ENCODE assay signal across 26 cellular contexts in genomic region chr6:41927253-41927652, GRCh38. TPM values are rescaled to one million over a fixed set of nuclear protein-coding genes. Genes with fewer than 3 reads are reported as not detected.
A peak's percentile ranks its signal among the peaks of the same experiment; 100 is the strongest.
DNase-seq lines count a peak whose midpoint lies in the region; ATAC-seq, FAIRE-seq and TF ChIP-seq lines count a peak whose summit lies in the region.
"Had no signal": no experiment of that assay in that cellular context is flagged by ENCODE, and none has a peak within 500 bp of the region (broad histone marks: within the 10 kb centered on the region; RNA-seq: fewer than 3 reads in every experiment).

No MANE protein-coding gene starts in this region.

- TF ChIP-seq RAD21 in K562 (CRISPR knock-in tag; conservative IDR thresholded peaks at IDR 0.05 in 1 of 2, IDR thresholded peaks at IDR 0.05 in 1 of 2) = no peak

- no TSS peak for BruUV-seq in K562 (replicated peaks; lab: Mats Ljungman, UMichigan)

- POLR2A ChIA-PET in K562 (lab: Yijun Ruan, JAX) (interaction anchor here (11.8 kb wide), 1 partner anchor 9 kb away, joined by 166 read pairs; the partner anchor contains the start of gene CCND3), HEK293T (lab: Yijun Ruan, JAX) (interaction anchor here (2.6 kb wide), 1 partner anchor 13 kb away, joined by 7 read pairs; no protein-coding TSS in a partner anchor)

- H3K79me2 ChIP-seq in K562 (ENCODE audit: control insufficient read depth, insufficient read depth, low read length) = peaks cover 65% of the 10 kb centered on the region

- no peak for TF ChIP-seq EP300 in K562 (IDR thresholded peaks at IDR 0.05; ENCODE audit: low read length)

- peaks cover 4 to 11% of the 10 kb centered on the region in 2 experiments; a peak in 3 of 5 replicates for H3K4me1 ChIP-seq in K562 (replicated peaks in 1 of 2; ENCODE audit: control insufficient read depth in 2 of 2, insufficient read depth in 2 of 2, low read length in 2 of 2)

- 94% methylated on average over 6 of the region's 6 CpGs for WGBS in K562 (ENCODE audit: insufficient coverage, low coverage, missing lambda C conversion rate)

- H3K36me3 ChIP-seq in K562 (ENCODE audit: control insufficient read depth, insufficient read depth, low read length) = peaks cover 92% of the 10 kb centered on the region

- peak overlapping the region; percentile 70 for H3K27ac Mint-ChIP-seq in activated CD8-positive, alpha-beta memory T cell treated with anti-CD3 and anti-CD28 coated beads, Interleukin-2, amount 10 ng/mL, durations not matched to agents 7 days and 5 days
- H3K27ac Mint-ChIP-seq in HFFc6 = peak overlapping the region; percentile 69
- peak overlapping the region; percentile 76 for H3K27ac Mint-ChIP-seq in progenitor cell of endocrine pancreas
- H3K27ac Mint-ChIP-seq: dendritic cell treated with granulocyte-macrophage colony-stimulating factor and Interleukin-4, amounts not matched to agents 40 ng/mL and 50 ng/mL, for 4 days had no signal

- H3K9me1 ChIP-seq in K562 (ENCODE audit: control insufficient read depth, insufficient read depth, low read length) = peaks cover 4% of the 10 kb centered on the region

- no peaks in the 10 kb centered on the region for H3K9me3 Mint-ChIP-seq in activated CD8-positive, alpha-beta memory T cell treated with anti-CD3 and anti-CD28 coated beads, Interleukin-2, amount 10 ng/mL, durations not matched to agents 7 days and 5 days (ENCODE audit: low read depth)
- no peaks in the 10 kb centered on the region for H3K9me3 Mint-ChIP-seq in HFFc6
- H3K9me3 Mint-ChIP-seq in progenitor cell of endocrine pancreas (ENCODE audit: low read depth) = no peaks in the 10 kb centered on the region
- H3K9me3 Mint-ChIP-seq: activated T-helper 1 cell treated with anti-CD3 and anti-CD28 coated beads, Interleukin-12 subunit alpha, Interleukin-12 subunit beta, Interleukin-2, Interleukin-4 antibody, amounts not matched to agents 30 ng/mL and 10 ng/mL and 1 ng/mL, durations not matched to agents 14 hours and 24 hours and 36 hours; dendritic cell treated with granulocyte-macrophage colony-stimulating factor and Interleukin-4, amounts not matched to agents 40 ng/mL and 50 ng/mL, for 4 days had no signal

- no peaks in the 10 kb centered on the region for H3K27me3 ChIP-seq in K562 (ENCODE audit: control insufficient read depth in 2 of 2, insufficient read depth in 2 of 2, low read length in 2 of 2)
- H3K27me3 ChIP-seq: sigmoid colon, tibial artery had no signal

- H3K27me3 Mint-ChIP-seq in activated CD8-positive, alpha-beta memory T cell treated with anti-CD3 and anti-CD28 coated beads, Interleukin-2, amount 10 ng/mL, durations not matched to agents 7 days and 5 days = no peaks in the 10 kb centered on the region
- no peaks in the 10 kb centered on the region; the same call in 1 of the 2 replicates for H3K27me3 Mint-ChIP-seq in HFFc6 (ENCODE audit: insufficient read depth)
- no peaks in the 10 kb centered on the region for H3K27me3 Mint-ChIP-seq in progenitor cell of endocrine pancreas
- H3K27me3 Mint-ChIP-seq: dendritic cell treated with granulocyte-macrophage colony-stimulating factor and Interleukin-4, amounts not matched to agents 40 ng/mL and 50 ng/mL, for 4 days had no signal

- CTCF ChIA-PET in activated CD8-positive, alpha-beta memory T cell treated with anti-CD3 and anti-CD28 coated beads, Interleukin-2, amount 10 ng/mL, durations not matched to agents 7 days and 5 days (lab: Charles Lee) = interaction anchor here (0.8 to 19.6 kb wide), 5 partner anchors 9 to 139 kb away, joined by 3 to 420 read pairs (median 3); partner anchors contain the start of genes TAF8 and TOMM6
- CTCF ChIA-PET in K562 (lab: Yijun Ruan, JAX; ENCODE audit: low intra/inter-chr PET ratio) (no interaction called here), HEK293T (lab: Yijun Ruan, JAX) (no interaction called here)

- intact Hi-C loops in K562 (cut with micrococcal nuclease) = no loop called here

- H3K4me3 ChIP-seq in K562 = no peak overlapping the region
- H3K4me3 ChIP-seq: lung, sigmoid colon, tibial artery had no signal

- no peak overlapping the region for H3K4me2 ChIP-seq in K562 (ENCODE audit: insufficient read depth, low read length)
- H3K4me2 ChIP-seq: KMS-11 had no signal

- H4K20me1 ChIP-seq in K562 (replicated peaks; ENCODE audit: control insufficient read depth, insufficient read depth, low read length) = peaks cover 4% of the 10 kb centered on the region; the same call in 1 of the 2 replicates

- DNase-seq in activated CD8-positive, alpha-beta memory T cell treated with anti-CD3 and anti-CD28 coated beads, Interleukin-2, amount 10 ng/mL, durations not matched to agents 7 days and 5 days = no peak
- no peak for DNase-seq in activated CD8-positive, alpha-beta memory T cell treated with anti-CD3 and anti-CD28 coated beads for 24 hours
- DNase-seq in HFFc6 (no peak), K562 (ENCODE audit: extremely low read depth in 1 of 4, low spot score in 3 of 4) (no peak), progenitor cell of endocrine pancreas (ENCODE audit: low spot score, unreplicated experiment) (no peak), HEK293T (ENCODE audit: extremely low spot score) (no peak)
- DNase-seq: activated CD4-positive, CD25-positive, alpha-beta regulatory T cell; central memory CD4-positive, alpha-beta T cell; DMS53; GDM1; H7; MM.1S; NCI-H2081; NCI-H226; NCI-H82; sigmoid colon; T-helper 1 cell; tibial artery had no signal

- H2AFZ ChIP-seq in K562 (ENCODE audit: low read depth, low read length) = no peak overlapping the region

- H3K9ac ChIP-seq in K562 (ENCODE audit: insufficient read depth in 1 of 2, low read depth in 2 of 2, low read length in 2 of 2) = 0 out of 4 replicates have a peak overlapping the region, but pooled peaks of 1 of the 2 experiments have one; percentile 23
- H3K9ac ChIP-seq: KMS-11 had no signal

- in situ Hi-C loops in K562 (cut with MboI) = no loop called here

- TF ChIP-seq CTCF in HFFc6 (IDR thresholded peaks at IDR 0.05) (no peak), K562 (IDR thresholded peaks at IDR 0.05 in 2 of 3, conservative IDR thresholded peaks at IDR 0.05 in 1 of 3; ENCODE audit: insufficient read depth in 2 of 3, low read depth in 1 of 3, low read length in 3 of 3) (no peak), progenitor cell of endocrine pancreas (IDR thresholded peaks at IDR 0.05; ENCODE audit: unreplicated experiment) (no peak)

- H3K36me3 Mint-ChIP-seq in activated CD8-positive, alpha-beta memory T cell treated with anti-CD3 and anti-CD28 coated beads, Interleukin-2, amount 10 ng/mL, durations not matched to agents 7 days and 5 days = peaks cover 53% of the 10 kb centered on the region
- peaks cover 32% of the 10 kb centered on the region for H3K36me3 Mint-ChIP-seq in HFFc6 (ENCODE audit: low read depth)
- H3K36me3 Mint-ChIP-seq in progenitor cell of endocrine pancreas (ENCODE audit: insufficient read depth) = peaks cover 12% of the 10 kb centered on the region

- FAIRE-seq in K562 (lab: Jason Lieb, UNC) = no peak
- FAIRE-seq: endometrium, frontal cortex had no signal

- H3K9me3 ChIP-seq in K562 (replicated peaks; ENCODE audit: control insufficient read depth, insufficient read depth, low read depth, low read length) = no peaks in the 10 kb centered on the region
- H3K9me3 ChIP-seq: sigmoid colon, tibial artery had no signal

- no peak overlapping the region for H3K4me3 Mint-ChIP-seq in activated CD8-positive, alpha-beta memory T cell treated with anti-CD3 and anti-CD28 coated beads, Interleukin-2, amount 10 ng/mL, durations not matched to agents 7 days and 5 days
- H3K4me3 Mint-ChIP-seq in HFFc6 (no peak overlapping the region), progenitor cell of endocrine pancreas (ENCODE audit: low read depth) (no peak overlapping the region)
- H3K4me3 Mint-ChIP-seq: activated T-helper 1 cell treated with anti-CD3 and anti-CD28 coated beads, Interleukin-12 subunit alpha, Interleukin-12 subunit beta, Interleukin-2, Interleukin-4 antibody, amounts not matched to agents 30 ng/mL and 10 ng/mL and 1 ng/mL, durations not matched to agents 14 hours and 24 hours and 36 hours; dendritic cell treated with granulocyte-macrophage colony-stimulating factor and Interleukin-4, amounts not matched to agents 40 ng/mL and 50 ng/mL, for 4 days had no signal

- no peak for ATAC-seq in activated CD8-positive, alpha-beta memory T cell treated with anti-CD3 and anti-CD28 coated beads, Interleukin-2, amount 10 ng/mL, durations not matched to agents 7 days and 5 days
- ATAC-seq in K562 (no peak), GM18520 (IDR thresholded peaks at IDR 0.05; ENCODE audit: unreplicated experiment) (no peak), GM21528 (IDR thresholded peaks at IDR 0.05; ENCODE audit: low FRiP score, unreplicated experiment) (no peak)

- TF ChIP-seq POLR2A in K562 (conservative IDR thresholded peaks at IDR 0.05) = no peak

- no peak overlapping the region for H3K27ac ChIP-seq in K562 (ENCODE audit: extremely low read depth, low read depth, low read length)
- H3K27ac ChIP-seq: KMS-11, sigmoid colon, tibial artery had no signal

- peaks cover 43% of the 10 kb centered on the region for H3K4me1 Mint-ChIP-seq in activated CD8-positive, alpha-beta memory T cell treated with anti-CD3 and anti-CD28 coated beads, Interleukin-2, amount 10 ng/mL, durations not matched to agents 7 days and 5 days
- peaks cover 30% of the 10 kb centered on the region for H3K4me1 Mint-ChIP-seq in HFFc6 (ENCODE audit: low read depth)
- peaks cover 14% of the 10 kb centered on the region for H3K4me1 Mint-ChIP-seq in progenitor cell of endocrine pancreas (ENCODE audit: low read depth)

RNA-seq across cellular contexts. Expression of gene BYSL, which starts 6.0 kb away (rescaled TPM):
- 10 to 100 TPM; 33.1 to 48.5 TPM for total RNA-seq in activated CD8-positive, alpha-beta memory T cell treated with anti-CD3 and anti-CD28 coated beads, Interleukin-2, amount 10 ng/mL, durations not matched to agents 7 days and 5 days
- total RNA-seq in HFFc6 (2021; fragmentation: NEBNext Ultra II Directional; extraction: Animal tissue kit (Norgen Biotek cat#: 25700)) = 10 to 100 TPM; 32.3 to 44.3 (median 33.5) TPM
- 24.3 and 66.7 TPM in 2 replicates for total RNA-seq in K562 (2011; cell fraction: chromatin; rRNA removed; ENCODE audit: low replicate concordance)
- 56.6 and 60.5 TPM in 2 replicates for total RNA-seq in K562 (2011; cell fraction: nucleolus; rRNA removed)
- 38.7 and 41.2 TPM in 2 replicates for total RNA-seq in K562 (2011; cell fraction: nucleoplasm; rRNA removed)
- total RNA-seq in K562 (2014; rRNA removed) = 53.4 and 65.4 TPM in 2 replicates
- total RNA-seq in K562 (2014; rRNA removed; fragmentation: Illumina TruSeq; extraction: Trizol) = 28.9 and 36.2 TPM in 2 replicates
- 49.1 and 52.1 TPM in 2 replicates for total RNA-seq in K562 (2015; rRNA removed; fragmentation: Illumina TruSeq; extraction: Trizol)
- 90.6 and 92.3 TPM in 2 replicates for total RNA-seq in K562 (2021)
- 70.0 and 70.2 TPM in 2 replicates for polyA plus RNA-seq in K562 (2011; rRNA removed)
- 57.8 and 85.0 TPM in 2 replicates for polyA plus RNA-seq in K562 (2011; cell fraction: cytosol; rRNA removed)
- polyA plus RNA-seq in K562 (2011; cell fraction: nucleus; rRNA removed) = 67.9 and 100 TPM in 2 replicates
- polyA plus RNA-seq in K562 (2012) = 45.5 and 56.6 TPM in 2 replicates
- polyA plus RNA-seq in K562 (2014; fragmentation: Illumina TruSeq; extraction: Trizol) = 67.7 and 73.2 TPM in 2 replicates
- polyA plus RNA-seq in K562 (2014; fragmentation: Nextera tagmentation; extraction: Ambion mirVana) = 10 to 100 TPM; 22.2 to 25.8 TPM
- polyA plus RNA-seq in K562 (2014; rRNA removed) = 68.2 and 90.7 TPM in 2 replicates
- polyA minus RNA-seq in K562 (2011; rRNA and poly(A)+ RNA removed) = 38.0 and 44.7 TPM in 2 replicates
- 42.5 and 53.4 TPM in 2 replicates for polyA minus RNA-seq in K562 (2011; cell fraction: cytosol; rRNA and poly(A)+ RNA removed)
- 30.7 and 40.4 TPM in 2 replicates for polyA minus RNA-seq in K562 (2011; cell fraction: nucleus; rRNA and poly(A)+ RNA removed)
- 32.8 and 35.0 TPM in 2 replicates for total RNA-seq in progenitor cell of endocrine pancreas

RNA-seq across cellular contexts. Expression of gene MED20, which starts 6.3 kb away (rescaled TPM):
- total RNA-seq in activated CD8-positive, alpha-beta memory T cell treated with anti-CD3 and anti-CD28 coated beads, Interleukin-2, amount 10 ng/mL, durations not matched to agents 7 days and 5 days = 10 to 100 TPM; 21.9 to 25.6 TPM
- 10 to 100 TPM; 22.8 to 28.4 (median 26.0) TPM for total RNA-seq in HFFc6 (2021; fragmentation: NEBNext Ultra II Directional; extraction: Animal tissue kit (Norgen Biotek cat#: 25700))
- total RNA-seq in K562 (2011; cell fraction: chromatin; rRNA removed; ENCODE audit: low replicate concordance) = 55.3 and 68.5 TPM in 2 replicates
- 42.0 and 46.7 TPM in 2 replicates for total RNA-seq in K562 (2011; cell fraction: nucleolus; rRNA removed)
- 54.3 and 70.6 TPM in 2 replicates for total RNA-seq in K562 (2011; cell fraction: nucleoplasm; rRNA removed)
- 27.3 and 33.6 TPM in 2 replicates for total RNA-seq in K562 (2014; rRNA removed)
- total RNA-seq in K562 (2014; rRNA removed; fragmentation: Illumina TruSeq; extraction: Trizol) = 44.6 and 45.7 TPM in 2 replicates
- total RNA-seq in K562 (2015; rRNA removed; fragmentation: Illumina TruSeq; extraction: Trizol) = 36.7 and 38.1 TPM in 2 replicates
- 46.0 and 46.5 TPM in 2 replicates for total RNA-seq in K562 (2021)
- 57.6 and 60.0 TPM in 2 replicates for polyA plus RNA-seq in K562 (2011; rRNA removed)
- polyA plus RNA-seq in K562 (2011; cell fraction: cytosol; rRNA removed) = 61.5 and 69.9 TPM in 2 replicates
- polyA plus RNA-seq in K562 (2011; cell fraction: nucleus; rRNA removed) = 37.6 and 39.3 TPM in 2 replicates
- polyA plus RNA-seq in K562 (2012) = 30.2 and 30.4 TPM in 2 replicates
- polyA plus RNA-seq in K562 (2014; fragmentation: Illumina TruSeq; extraction: Trizol) = 48.8 and 58.2 TPM in 2 replicates
- 10 to 100 TPM; 63.8 to 80.9 TPM for polyA plus RNA-seq in K562 (2014; fragmentation: Nextera tagmentation; extraction: Ambion mirVana)
- 30.4 and 32.1 TPM in 2 replicates for polyA plus RNA-seq in K562 (2014; rRNA removed)
- polyA minus RNA-seq in K562 (2011; rRNA and poly(A)+ RNA removed) = 55.4 and 62.0 TPM in 2 replicates
- polyA minus RNA-seq in K562 (2011; cell fraction: cytosol; rRNA and poly(A)+ RNA removed) = 21.7 and 24.6 TPM in 2 replicates
- polyA minus RNA-seq in K562 (2011; cell fraction: nucleus; rRNA and poly(A)+ RNA removed) = 16.6 and 27.3 TPM in 2 replicates
- 31.2 and 37.1 TPM in 2 replicates for total RNA-seq in progenitor cell of endocrine pancreas

RNA-seq across cellular contexts. Expression of gene CCND3, which starts 14.4 kb away (rescaled TPM):
- total RNA-seq in activated CD8-positive, alpha-beta memory T cell treated with anti-CD3 and anti-CD28 coated beads, Interleukin-2, amount 10 ng/mL, durations not matched to agents 7 days and 5 days = 100 to 1,000 TPM; 333 to 502 TPM
- total RNA-seq in HFFc6 (2021; fragmentation: NEBNext Ultra II Directional; extraction: Animal tissue kit (Norgen Biotek cat#: 25700)) = 10 to 100 TPM; 72.4 to 92.5 (median 82.7) TPM
- total RNA-seq in K562 (2011; cell fraction: chromatin; rRNA removed; ENCODE audit: low replicate concordance) = 88.0 and 191 TPM in 2 replicates
- total RNA-seq in K562 (2011; cell fraction: nucleolus; rRNA removed) = 181 and 188 TPM in 2 replicates
- 138 and 178 TPM in 2 replicates for total RNA-seq in K562 (2011; cell fraction: nucleoplasm; rRNA removed)
- total RNA-seq in K562 (2014; rRNA removed) (112 and 148 TPM in 2 replicates), K562 (2014; rRNA removed; fragmentation: Illumina TruSeq; extraction: Trizol) (57.5 and 65.7 TPM in 2 replicates), K562 (2015; rRNA removed; fragmentation: Illumina TruSeq; extraction: Trizol) (75.3 and 75.4 TPM in 2 replicates), K562 (2021) (196 and 204 TPM in 2 replicates), progenitor cell of endocrine pancreas (10.4 and 11.7 TPM in 2 replicates)
- polyA plus RNA-seq in K562 (2011; rRNA removed) (97.4 and 119 TPM in 2 replicates), K562 (2014; fragmentation: Illumina TruSeq; extraction: Trizol) (111 and 139 TPM in 2 replicates), K562 (2014; fragmentation: Nextera tagmentation; extraction: Ambion mirVana) (10 to 100 TPM; 21.5 to 24.7 TPM), K562 (2014; rRNA removed) (124 and 127 TPM in 2 replicates)
- polyA plus RNA-seq in K562 (2011; cell fraction: cytosol; rRNA removed) = 157 and 318 TPM in 2 replicates
- polyA plus RNA-seq in K562 (2011; cell fraction: nucleus; rRNA removed) = 168 and 256 TPM in 2 replicates
- polyA plus RNA-seq in K562 (2012) = 157 and 244 TPM in 2 replicates
- polyA minus RNA-seq in K562 (2011; rRNA and poly(A)+ RNA removed) = 47.7 and 77.9 TPM in 2 replicates
- 109 and 120 TPM in 2 replicates for polyA minus RNA-seq in K562 (2011; cell fraction: cytosol; rRNA and poly(A)+ RNA removed)
- polyA minus RNA-seq in K562 (2011; cell fraction: nucleus; rRNA and poly(A)+ RNA removed) = 103 and 115 TPM in 2 replicates

RNA-seq across cellular contexts. Expression of gene USP49, which starts 32.1 kb away (rescaled TPM):
- total RNA-seq in activated CD8-positive, alpha-beta memory T cell treated with anti-CD3 and anti-CD28 coated beads, Interleukin-2, amount 10 ng/mL, durations not matched to agents 7 days and 5 days = 1 to 10 TPM; 7.7 to 9.1 TPM
- 1 to 10 TPM; 1.7 to 2.3 (median 2.0) TPM for total RNA-seq in HFFc6 (2021; fragmentation: NEBNext Ultra II Directional; extraction: Animal tissue kit (Norgen Biotek cat#: 25700))
- total RNA-seq in K562 (2011; cell fraction: chromatin; rRNA removed; ENCODE audit: low replicate concordance) = 12.0 and 22.0 TPM in 2 replicates
- total RNA-seq in K562 (2011; cell fraction: nucleolus; rRNA removed) = 5.8 and 7.2 TPM in 2 replicates
- total RNA-seq in K562 (2011; cell fraction: nucleoplasm; rRNA removed) = 14.2 and 27.4 TPM in 2 replicates
- total RNA-seq in K562 (2014; rRNA removed) (3.9 and 4.3 TPM in 2 replicates), K562 (2014; rRNA removed; fragmentation: Illumina TruSeq; extraction: Trizol) (6.5 and 7.3 TPM in 2 replicates), K562 (2015; rRNA removed; fragmentation: Illumina TruSeq; extraction: Trizol) (4.2 and 4.7 TPM in 2 replicates), K562 (2021) (6.9 and 9.1 TPM in 2 replicates), progenitor cell of endocrine pancreas (17.3 and 19.4 TPM in 2 replicates)
- polyA plus RNA-seq in K562 (2011; rRNA removed) (9.7 and 9.9 TPM in 2 replicates), K562 (2014; fragmentation: Illumina TruSeq; extraction: Trizol) (7.7 and 8.5 TPM in 2 replicates), K562 (2014; fragmentation: Nextera tagmentation; extraction: Ambion mirVana) (1 to 10 TPM; 1.0 to 1.6 TPM), K562 (2014; rRNA removed) (7.8 and 8.3 TPM in 2 replicates)
- 6.0 and 6.7 TPM in 2 replicates for polyA plus RNA-seq in K562 (2011; cell fraction: cytosol; rRNA removed)
- polyA plus RNA-seq in K562 (2011; cell fraction: nucleus; rRNA removed) = 16.2 and 20.3 TPM in 2 replicates
- polyA plus RNA-seq in K562 (2012) = 5.9 and 6.9 TPM in 2 replicates
- polyA minus RNA-seq in K562 (2011; rRNA and poly(A)+ RNA removed) = 6.4 and 7.9 TPM in 2 replicates
- 3.2 and 3.8 TPM in 2 replicates for polyA minus RNA-seq in K562 (2011; cell fraction: cytosol; rRNA and poly(A)+ RNA removed)
- 7.0 and 9.3 TPM in 2 replicates for polyA minus RNA-seq in K562 (2011; cell fraction: nucleus; rRNA and poly(A)+ RNA removed)
